Comparison of ENCODE assay signal across 1 cellular context in the genomic region with DNA sequence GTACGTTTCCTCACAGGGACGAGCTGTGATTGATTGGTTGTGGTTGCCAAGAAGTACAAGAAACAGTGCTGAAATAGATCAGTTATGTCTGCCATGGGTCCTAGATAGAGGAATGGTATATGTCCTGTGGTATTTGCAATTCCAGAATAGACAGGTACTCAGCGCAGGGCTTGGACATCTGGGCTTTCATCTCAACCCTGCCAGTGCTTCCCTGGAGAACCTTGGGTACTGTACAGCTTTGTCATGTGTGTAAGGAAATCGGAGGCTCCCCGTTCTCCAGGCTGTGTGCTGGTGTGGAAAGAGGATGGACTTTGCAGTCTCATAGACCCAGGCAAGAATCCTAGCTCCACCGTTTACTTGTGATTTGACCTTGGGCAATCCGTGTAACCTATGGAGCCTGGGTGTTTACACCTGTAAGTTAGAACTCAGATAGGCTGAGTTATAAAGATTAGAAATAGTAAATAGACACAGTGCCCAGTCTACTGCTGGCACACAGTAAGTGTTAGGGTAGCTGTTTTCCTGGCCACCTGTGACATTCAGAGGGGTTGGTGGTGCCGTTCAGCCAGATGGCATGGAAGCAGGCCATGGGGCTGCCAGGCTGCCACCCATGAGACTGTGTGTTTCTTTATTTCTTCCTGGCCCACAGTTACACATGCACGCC.
TF ChIP-seq lines count a peak whose summit lies in the region.

No MANE protein-coding gene starts in this region.

TF ChIP-seq in SK-N-SH, 30 proteins besides CTCF, POLR2A, EP300 and RAD21 (continued from another document):
- no peak for TF ChIP-seq SIN3A (IDR thresholded peaks at IDR 0.05; ENCODE audit: borderline replicate concordance, low read depth, low read length)
- TF ChIP-seq, protein P1, sequence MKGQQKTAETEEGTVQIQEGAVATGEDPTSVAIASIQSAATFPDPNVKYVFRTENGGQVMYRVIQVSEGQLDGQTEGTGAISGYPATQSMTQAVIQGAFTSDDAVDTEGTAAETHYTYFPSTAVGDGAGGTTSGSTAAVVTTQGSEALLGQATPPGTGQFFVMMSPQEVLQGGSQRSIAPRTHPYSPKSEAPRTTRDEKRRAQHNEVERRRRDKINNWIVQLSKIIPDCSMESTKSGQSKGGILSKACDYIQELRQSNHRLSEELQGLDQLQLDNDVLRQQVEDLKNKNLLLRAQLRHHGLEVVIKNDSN (IDR thresholded peaks at IDR 0.05; ENCODE audit: borderline replicate concordance, low read depth) = no peak
- TF ChIP-seq, protein P2, sequence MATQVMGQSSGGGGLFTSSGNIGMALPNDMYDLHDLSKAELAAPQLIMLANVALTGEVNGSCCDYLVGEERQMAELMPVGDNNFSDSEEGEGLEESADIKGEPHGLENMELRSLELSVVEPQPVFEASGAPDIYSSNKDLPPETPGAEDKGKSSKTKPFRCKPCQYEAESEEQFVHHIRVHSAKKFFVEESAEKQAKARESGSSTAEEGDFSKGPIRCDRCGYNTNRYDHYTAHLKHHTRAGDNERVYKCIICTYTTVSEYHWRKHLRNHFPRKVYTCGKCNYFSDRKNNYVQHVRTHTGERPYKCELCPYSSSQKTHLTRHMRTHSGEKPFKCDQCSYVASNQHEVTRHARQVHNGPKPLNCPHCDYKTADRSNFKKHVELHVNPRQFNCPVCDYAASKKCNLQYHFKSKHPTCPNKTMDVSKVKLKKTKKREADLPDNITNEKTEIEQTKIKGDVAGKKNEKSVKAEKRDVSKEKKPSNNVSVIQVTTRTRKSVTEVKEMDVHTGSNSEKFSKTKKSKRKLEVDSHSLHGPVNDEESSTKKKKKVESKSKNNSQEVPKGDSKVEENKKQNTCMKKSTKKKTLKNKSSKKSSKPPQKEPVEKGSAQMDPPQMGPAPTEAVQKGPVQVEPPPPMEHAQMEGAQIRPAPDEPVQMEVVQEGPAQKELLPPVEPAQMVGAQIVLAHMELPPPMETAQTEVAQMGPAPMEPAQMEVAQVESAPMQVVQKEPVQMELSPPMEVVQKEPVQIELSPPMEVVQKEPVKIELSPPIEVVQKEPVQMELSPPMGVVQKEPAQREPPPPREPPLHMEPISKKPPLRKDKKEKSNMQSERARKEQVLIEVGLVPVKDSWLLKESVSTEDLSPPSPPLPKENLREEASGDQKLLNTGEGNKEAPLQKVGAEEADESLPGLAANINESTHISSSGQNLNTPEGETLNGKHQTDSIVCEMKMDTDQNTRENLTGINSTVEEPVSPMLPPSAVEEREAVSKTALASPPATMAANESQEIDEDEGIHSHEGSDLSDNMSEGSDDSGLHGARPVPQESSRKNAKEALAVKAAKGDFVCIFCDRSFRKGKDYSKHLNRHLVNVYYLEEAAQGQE (IDR thresholded peaks at IDR 0.05; ENCODE audit: low read depth, low read length) = no peak
- no peak for TF ChIP-seq POLR2AphosphoS5 (IDR thresholded peaks at IDR 0.05; ENCODE audit: low read depth, low read length)
- TF ChIP-seq TAF1 (IDR thresholded peaks at IDR 0.05; ENCODE audit: borderline replicate concordance, low read depth, low read length) = no peak
- TF ChIP-seq TCF12 (IDR thresholded peaks at IDR 0.05) = peak; percentile 46; the same call in 1 of the 2 replicates
- 0 out of 2 replicates have a peak, but pooled peaks have one; percentile 14 for TF ChIP-seq NFIC (IDR thresholded peaks at IDR 0.05; ENCODE audit: borderline replicate concordance)
- TF ChIP-seq EZH2phosphoT487 (IDR thresholded peaks at IDR 0.05; ENCODE audit: borderline replicate concordance, low read depth) = no peak
- TF ChIP-seq RFX5 (IDR thresholded peaks at IDR 0.05; ENCODE audit: low read length) = no peak
- TF ChIP-seq YY1 (IDR thresholded peaks at IDR 0.05; ENCODE audit: low read depth) = no peak
